1 cellular context compared by ENCODE assay signal in genomic region chr3:12841085-12841969, GRCh38.
TF ChIP-seq lines count a peak whose summit lies in the region.

RPL32 (minus strand) TSS chr3:12841565; CDS start chr3:12840237, 1,328 bp downstream.

TF ChIP-seq in K562, 482 proteins besides CTCF, POLR2A, EP300 and RAD21 (continued from another document and continues in another):
- TF ChIP-seq POLR2B (IDR thresholded peaks at IDR 0.05; ENCODE audit: low read depth, partially characterized antibody) (peak; percentile 99), BACH1 (tag; IDR thresholded peaks at IDR 0.05) (peak; percentile 43; the same call in 1 of the 2 replicates), NELFE (IDR thresholded peaks at IDR 0.05; ENCODE audit: insufficient read depth, insufficient read length) (no peak), SMAD2 (IDR thresholded peaks at IDR 0.05; ENCODE audit: low read depth, low read length) (no peak), BRD4 (IDR thresholded peaks at IDR 0.05) (peak; percentile 76; the same call in 1 of the 2 replicates), HNRNPLL (IDR thresholded peaks at IDR 0.05; ENCODE audit: low read depth, low read length, poor library complexity, severe bottlenecking) (peak; percentile 57), ZNF75A (CRISPR knock-in tag; IDR thresholded peaks at IDR 0.05) (no peak), CREB1 (IDR thresholded peaks at IDR 0.05) (peak; percentile 63), CREB1 (CRISPR knock-in tag; IDR thresholded peaks at IDR 0.05) (peak; percentile 56), FOXK1 (CRISPR knock-in tag; IDR thresholded peaks at IDR 0.05; ENCODE audit: borderline replicate concordance) (no peak; the same call in 1 of the 2 replicates), POLR2AphosphoS2 (IDR thresholded peaks at IDR 0.05; ENCODE audit: low read length) (no peak), XRCC4 (IDR thresholded peaks at IDR 0.05; ENCODE audit: extremely low read depth, insufficient read depth, insufficient read length) (no peak), SIN3A (IDR thresholded peaks at IDR 0.05; ENCODE audit: borderline replicate concordance in 2 of 2, control insufficient read depth in 1 of 2, low read depth in 2 of 2, low read length in 2 of 2) (peak; percentile 75 to 82), SRSF7 (optimal IDR thresholded peaks at IDR 0.05; ENCODE audit: low read depth, low read length) (no peak), ASH1L (IDR thresholded peaks at IDR 0.05; ENCODE audit: borderline replicate concordance, low read depth, partially characterized antibody) (peak; percentile 97), FIP1L1 (IDR thresholded peaks at IDR 0.05; ENCODE audit: low read depth, low read length, poor library complexity, severe bottlenecking) (peak; percentile 24), RBM39 (optimal IDR thresholded peaks at IDR 0.05; ENCODE audit: low read depth, low read length) (peak; percentile 89), SMAD4 (CRISPR knock-in tag; conservative IDR thresholded peaks at IDR 0.05) (0 out of 2 replicates have a peak, but pooled peaks have one; percentile 16), SRSF9 (IDR thresholded peaks at IDR 0.05; ENCODE audit: borderline replicate concordance, low read depth, low read length) (no peak), SMARCA5 (IDR thresholded peaks at IDR 0.05) (no peak), ZNF232 (CRISPR knock-in tag; IDR thresholded peaks at IDR 0.05) (no peak), THRA (IDR thresholded peaks at IDR 0.05) (no peak), CBX2 (IDR thresholded peaks at IDR 0.05; ENCODE audit: insufficient read depth, low read length, poor library complexity, severe bottlenecking) (no peak), NFIC (IDR thresholded peaks at IDR 0.05) (peak; percentile 100), EHMT2 (IDR thresholded peaks at IDR 0.05) (no peak), PHB2 (IDR thresholded peaks at IDR 0.05; ENCODE audit: low read depth) (no peak), ZNF644 (tag; IDR thresholded peaks at IDR 0.05; ENCODE audit: low read depth) (peak; percentile 73; the same call in 1 of the 2 replicates), ERF (CRISPR knock-in tag; IDR thresholded peaks at IDR 0.05) (no peak), HDAC1 (IDR thresholded peaks at IDR 0.05) (peak in 1 of 2 experiments; percentile 91; a peak in 3 of 4 replicates), ZFP91 (CRISPR knock-in tag; IDR thresholded peaks at IDR 0.05) (no peak), HDGF (IDR thresholded peaks at IDR 0.05) (no peak), SMAD3 (CRISPR knock-in tag; conservative IDR thresholded peaks at IDR 0.05) (no peak; the same call in 1 of the 2 replicates), MTA2 (IDR thresholded peaks at IDR 0.05; ENCODE audit: low read depth) (peak; percentile 61; the same call in 1 of the 2 replicates), MCM7 (IDR thresholded peaks at IDR 0.05) (no peak), MYBL2 (IDR thresholded peaks at IDR 0.05; ENCODE audit: low read depth) (no peak), MYBL2 (CRISPR knock-in tag; IDR thresholded peaks at IDR 0.05; ENCODE audit: borderline replicate concordance) (no peak), EWSR1 (IDR thresholded peaks at IDR 0.05; ENCODE audit: borderline replicate concordance, low read depth, partially characterized antibody) (no peak), ZSCAN29 (IDR thresholded peaks at IDR 0.05) (peak; percentile 73), NFXL1 (CRISPR knock-in tag; IDR thresholded peaks at IDR 0.05) (no peak), ZBTB1 (CRISPR knock-in tag; IDR thresholded peaks at IDR 0.05; ENCODE audit: borderline replicate concordance, low read depth) (no peak), HMG20A (CRISPR knock-in tag; conservative IDR thresholded peaks at IDR 0.05) (no peak), CBFA2T2 (conservative IDR thresholded peaks at IDR 0.05) (no peak), CHD4 (IDR thresholded peaks at IDR 0.05; ENCODE audit: insufficient read depth, insufficient replicate concordance, low read depth, low read length, poor library complexity, severe bottlenecking) (no peak), SPI1 (IDR thresholded peaks at IDR 0.05; ENCODE audit: borderline replicate concordance, low read depth, low read length) (peak; percentile 39; the same call in 1 of the 2 replicates), KLF1 (tag; IDR thresholded peaks at IDR 0.05) (peak; percentile 99), KDM4B (IDR thresholded peaks at IDR 0.05; ENCODE audit: borderline replicate concordance in 2 of 2, low read depth in 1 of 2) (peak in 1 of 2 experiments; percentile 60; a peak in 1 of 4 replicates), ETV6 (IDR thresholded peaks at IDR 0.05; ENCODE audit: borderline replicate concordance in 1 of 2, low read depth in 2 of 2, low read length in 1 of 2) (peak; percentile 15 to 47; a peak in 1 of 4 replicates), ETV6 (CRISPR knock-in tag; IDR thresholded peaks at IDR 0.05; ENCODE audit: borderline replicate concordance) (no peak), ZNF76 (CRISPR knock-in tag; IDR thresholded peaks at IDR 0.05; ENCODE audit: borderline replicate concordance) (peak; percentile 61; the same call in 1 of the 2 replicates), JUND (IDR thresholded peaks at IDR 0.05; ENCODE audit: borderline replicate concordance, low read depth, low read length) (0 out of 2 replicates have a peak, but pooled peaks have one; percentile 35), JUND (tag; IDR thresholded peaks at IDR 0.05; ENCODE audit: borderline replicate concordance, low read depth, low read length) (no peak; the same call in 1 of the 3 replicates), RBM22 (IDR thresholded peaks at IDR 0.05; ENCODE audit: low read depth, low read length, poor library complexity, severe bottlenecking) (peak; percentile 94)
- TF ChIP-seq, protein P1, sequence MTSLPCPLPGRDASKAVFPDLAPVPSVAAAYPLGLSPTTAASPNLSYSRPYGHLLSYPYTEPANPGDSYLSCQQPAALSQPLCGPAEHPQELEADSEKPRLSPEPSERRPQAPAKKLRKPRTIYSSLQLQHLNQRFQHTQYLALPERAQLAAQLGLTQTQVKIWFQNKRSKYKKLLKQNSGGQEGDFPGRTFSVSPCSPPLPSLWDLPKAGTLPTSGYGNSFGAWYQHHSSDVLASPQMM (CRISPR knock-in tag; IDR thresholded peaks at IDR 0.05), result no peak
- TF ChIP-seq, protein P2, sequence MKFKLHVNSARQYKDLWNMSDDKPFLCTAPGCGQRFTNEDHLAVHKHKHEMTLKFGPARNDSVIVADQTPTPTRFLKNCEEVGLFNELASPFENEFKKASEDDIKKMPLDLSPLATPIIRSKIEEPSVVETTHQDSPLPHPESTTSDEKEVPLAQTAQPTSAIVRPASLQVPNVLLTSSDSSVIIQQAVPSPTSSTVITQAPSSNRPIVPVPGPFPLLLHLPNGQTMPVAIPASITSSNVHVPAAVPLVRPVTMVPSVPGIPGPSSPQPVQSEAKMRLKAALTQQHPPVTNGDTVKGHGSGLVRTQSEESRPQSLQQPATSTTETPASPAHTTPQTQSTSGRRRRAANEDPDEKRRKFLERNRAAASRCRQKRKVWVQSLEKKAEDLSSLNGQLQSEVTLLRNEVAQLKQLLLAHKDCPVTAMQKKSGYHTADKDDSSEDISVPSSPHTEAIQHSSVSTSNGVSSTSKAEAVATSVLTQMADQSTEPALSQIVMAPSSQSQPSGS (CRISPR knock-in tag; IDR thresholded peaks at IDR 0.05), result no peak
- TF ChIP-seq, protein P3, sequence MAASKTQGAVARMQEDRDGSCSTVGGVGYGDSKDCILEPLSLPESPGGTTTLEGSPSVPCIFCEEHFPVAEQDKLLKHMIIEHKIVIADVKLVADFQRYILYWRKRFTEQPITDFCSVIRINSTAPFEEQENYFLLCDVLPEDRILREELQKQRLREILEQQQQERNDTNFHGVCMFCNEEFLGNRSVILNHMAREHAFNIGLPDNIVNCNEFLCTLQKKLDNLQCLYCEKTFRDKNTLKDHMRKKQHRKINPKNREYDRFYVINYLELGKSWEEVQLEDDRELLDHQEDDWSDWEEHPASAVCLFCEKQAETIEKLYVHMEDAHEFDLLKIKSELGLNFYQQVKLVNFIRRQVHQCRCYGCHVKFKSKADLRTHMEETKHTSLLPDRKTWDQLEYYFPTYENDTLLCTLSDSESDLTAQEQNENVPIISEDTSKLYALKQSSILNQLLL (CRISPR knock-in tag; IDR thresholded peaks at IDR 0.05; ENCODE audit: borderline replicate concordance), result no peak
- TF ChIP-seq, protein P4, sequence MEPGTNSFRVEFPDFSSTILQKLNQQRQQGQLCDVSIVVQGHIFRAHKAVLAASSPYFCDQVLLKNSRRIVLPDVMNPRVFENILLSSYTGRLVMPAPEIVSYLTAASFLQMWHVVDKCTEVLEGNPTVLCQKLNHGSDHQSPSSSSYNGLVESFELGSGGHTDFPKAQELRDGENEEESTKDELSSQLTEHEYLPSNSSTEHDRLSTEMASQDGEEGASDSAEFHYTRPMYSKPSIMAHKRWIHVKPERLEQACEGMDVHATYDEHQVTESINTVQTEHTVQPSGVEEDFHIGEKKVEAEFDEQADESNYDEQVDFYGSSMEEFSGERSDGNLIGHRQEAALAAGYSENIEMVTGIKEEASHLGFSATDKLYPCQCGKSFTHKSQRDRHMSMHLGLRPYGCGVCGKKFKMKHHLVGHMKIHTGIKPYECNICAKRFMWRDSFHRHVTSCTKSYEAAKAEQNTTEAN (CRISPR knock-in tag; IDR thresholded peaks at IDR 0.05), result no peak
- TF ChIP-seq, protein P5, sequence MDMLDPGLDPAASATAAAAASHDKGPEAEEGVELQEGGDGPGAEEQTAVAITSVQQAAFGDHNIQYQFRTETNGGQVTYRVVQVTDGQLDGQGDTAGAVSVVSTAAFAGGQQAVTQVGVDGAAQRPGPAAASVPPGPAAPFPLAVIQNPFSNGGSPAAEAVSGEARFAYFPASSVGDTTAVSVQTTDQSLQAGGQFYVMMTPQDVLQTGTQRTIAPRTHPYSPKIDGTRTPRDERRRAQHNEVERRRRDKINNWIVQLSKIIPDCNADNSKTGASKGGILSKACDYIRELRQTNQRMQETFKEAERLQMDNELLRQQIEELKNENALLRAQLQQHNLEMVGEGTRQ (CRISPR knock-in tag; IDR thresholded peaks at IDR 0.05), result 0 out of 2 replicates have a peak, but pooled peaks have one; percentile 3
- TF ChIP-seq, protein P6, sequence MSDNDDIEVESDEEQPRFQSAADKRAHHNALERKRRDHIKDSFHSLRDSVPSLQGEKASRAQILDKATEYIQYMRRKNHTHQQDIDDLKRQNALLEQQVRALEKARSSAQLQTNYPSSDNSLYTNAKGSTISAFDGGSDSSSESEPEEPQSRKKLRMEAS (CRISPR knock-in tag; IDR thresholded peaks at IDR 0.05), result peak; percentile 82
